ENCODE assay signal across 1 cellular context in the genomic region with DNA sequence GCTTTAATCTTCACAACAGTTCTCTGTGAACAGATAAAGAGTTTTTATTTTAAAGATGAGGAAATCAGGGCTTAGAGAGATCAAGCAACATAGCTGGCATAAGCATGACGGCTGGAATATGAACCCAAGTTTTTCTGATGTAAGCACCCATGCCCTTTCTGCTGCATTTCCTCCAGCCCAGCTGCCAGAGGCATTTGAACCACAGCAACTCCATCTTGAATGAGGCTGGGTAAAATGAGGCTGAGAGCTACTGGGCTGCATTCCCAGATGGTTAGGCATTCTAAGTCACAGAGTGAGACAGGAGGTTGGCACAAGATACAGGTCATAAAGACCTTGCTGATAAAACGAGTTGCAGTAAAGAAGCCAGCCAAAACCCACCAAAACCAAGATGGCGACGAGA.
A peak's percentile ranks its signal among the peaks of the same experiment; 100 is the strongest.
TF ChIP-seq lines count a peak whose summit lies in the region.

No MANE protein-coding gene starts in this region.

TF ChIP-seq in K562, 482 proteins besides CTCF, POLR2A, EP300 and RAD21 (continued from another document and continues in another):
- no peak for TF ChIP-seq CUX1 (CRISPR knock-in tag; IDR thresholded peaks at IDR 0.05)
- TF ChIP-seq ZBTB1 (CRISPR knock-in tag; IDR thresholded peaks at IDR 0.05; ENCODE audit: borderline replicate concordance, low read depth) = no peak
- no peak for TF ChIP-seq CEBPZ (IDR thresholded peaks at IDR 0.05; ENCODE audit: borderline replicate concordance, low read depth, low read length)
- no peak for TF ChIP-seq ATF3 (IDR thresholded peaks at IDR 0.05)
- TF ChIP-seq ATF3 (CRISPR knock-in tag; conservative IDR thresholded peaks at IDR 0.05) = no peak
- TF ChIP-seq PTBP1 (IDR thresholded peaks at IDR 0.05; ENCODE audit: low read depth, low read length) = no peak
- TF ChIP-seq, protein P1, sequence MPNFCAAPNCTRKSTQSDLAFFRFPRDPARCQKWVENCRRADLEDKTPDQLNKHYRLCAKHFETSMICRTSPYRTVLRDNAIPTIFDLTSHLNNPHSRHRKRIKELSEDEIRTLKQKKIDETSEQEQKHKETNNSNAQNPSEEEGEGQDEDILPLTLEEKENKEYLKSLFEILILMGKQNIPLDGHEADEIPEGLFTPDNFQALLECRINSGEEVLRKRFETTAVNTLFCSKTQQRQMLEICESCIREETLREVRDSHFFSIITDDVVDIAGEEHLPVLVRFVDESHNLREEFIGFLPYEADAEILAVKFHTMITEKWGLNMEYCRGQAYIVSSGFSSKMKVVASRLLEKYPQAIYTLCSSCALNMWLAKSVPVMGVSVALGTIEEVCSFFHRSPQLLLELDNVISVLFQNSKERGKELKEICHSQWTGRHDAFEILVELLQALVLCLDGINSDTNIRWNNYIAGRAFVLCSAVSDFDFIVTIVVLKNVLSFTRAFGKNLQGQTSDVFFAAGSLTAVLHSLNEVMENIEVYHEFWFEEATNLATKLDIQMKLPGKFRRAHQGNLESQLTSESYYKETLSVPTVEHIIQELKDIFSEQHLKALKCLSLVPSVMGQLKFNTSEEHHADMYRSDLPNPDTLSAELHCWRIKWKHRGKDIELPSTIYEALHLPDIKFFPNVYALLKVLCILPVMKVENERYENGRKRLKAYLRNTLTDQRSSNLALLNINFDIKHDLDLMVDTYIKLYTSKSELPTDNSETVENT (CRISPR knock-in tag; IDR thresholded peaks at IDR 0.05) = no peak
- no peak for TF ChIP-seq SETDB1 (IDR thresholded peaks at IDR 0.05; ENCODE audit: low read length)
- TF ChIP-seq, protein P2, sequence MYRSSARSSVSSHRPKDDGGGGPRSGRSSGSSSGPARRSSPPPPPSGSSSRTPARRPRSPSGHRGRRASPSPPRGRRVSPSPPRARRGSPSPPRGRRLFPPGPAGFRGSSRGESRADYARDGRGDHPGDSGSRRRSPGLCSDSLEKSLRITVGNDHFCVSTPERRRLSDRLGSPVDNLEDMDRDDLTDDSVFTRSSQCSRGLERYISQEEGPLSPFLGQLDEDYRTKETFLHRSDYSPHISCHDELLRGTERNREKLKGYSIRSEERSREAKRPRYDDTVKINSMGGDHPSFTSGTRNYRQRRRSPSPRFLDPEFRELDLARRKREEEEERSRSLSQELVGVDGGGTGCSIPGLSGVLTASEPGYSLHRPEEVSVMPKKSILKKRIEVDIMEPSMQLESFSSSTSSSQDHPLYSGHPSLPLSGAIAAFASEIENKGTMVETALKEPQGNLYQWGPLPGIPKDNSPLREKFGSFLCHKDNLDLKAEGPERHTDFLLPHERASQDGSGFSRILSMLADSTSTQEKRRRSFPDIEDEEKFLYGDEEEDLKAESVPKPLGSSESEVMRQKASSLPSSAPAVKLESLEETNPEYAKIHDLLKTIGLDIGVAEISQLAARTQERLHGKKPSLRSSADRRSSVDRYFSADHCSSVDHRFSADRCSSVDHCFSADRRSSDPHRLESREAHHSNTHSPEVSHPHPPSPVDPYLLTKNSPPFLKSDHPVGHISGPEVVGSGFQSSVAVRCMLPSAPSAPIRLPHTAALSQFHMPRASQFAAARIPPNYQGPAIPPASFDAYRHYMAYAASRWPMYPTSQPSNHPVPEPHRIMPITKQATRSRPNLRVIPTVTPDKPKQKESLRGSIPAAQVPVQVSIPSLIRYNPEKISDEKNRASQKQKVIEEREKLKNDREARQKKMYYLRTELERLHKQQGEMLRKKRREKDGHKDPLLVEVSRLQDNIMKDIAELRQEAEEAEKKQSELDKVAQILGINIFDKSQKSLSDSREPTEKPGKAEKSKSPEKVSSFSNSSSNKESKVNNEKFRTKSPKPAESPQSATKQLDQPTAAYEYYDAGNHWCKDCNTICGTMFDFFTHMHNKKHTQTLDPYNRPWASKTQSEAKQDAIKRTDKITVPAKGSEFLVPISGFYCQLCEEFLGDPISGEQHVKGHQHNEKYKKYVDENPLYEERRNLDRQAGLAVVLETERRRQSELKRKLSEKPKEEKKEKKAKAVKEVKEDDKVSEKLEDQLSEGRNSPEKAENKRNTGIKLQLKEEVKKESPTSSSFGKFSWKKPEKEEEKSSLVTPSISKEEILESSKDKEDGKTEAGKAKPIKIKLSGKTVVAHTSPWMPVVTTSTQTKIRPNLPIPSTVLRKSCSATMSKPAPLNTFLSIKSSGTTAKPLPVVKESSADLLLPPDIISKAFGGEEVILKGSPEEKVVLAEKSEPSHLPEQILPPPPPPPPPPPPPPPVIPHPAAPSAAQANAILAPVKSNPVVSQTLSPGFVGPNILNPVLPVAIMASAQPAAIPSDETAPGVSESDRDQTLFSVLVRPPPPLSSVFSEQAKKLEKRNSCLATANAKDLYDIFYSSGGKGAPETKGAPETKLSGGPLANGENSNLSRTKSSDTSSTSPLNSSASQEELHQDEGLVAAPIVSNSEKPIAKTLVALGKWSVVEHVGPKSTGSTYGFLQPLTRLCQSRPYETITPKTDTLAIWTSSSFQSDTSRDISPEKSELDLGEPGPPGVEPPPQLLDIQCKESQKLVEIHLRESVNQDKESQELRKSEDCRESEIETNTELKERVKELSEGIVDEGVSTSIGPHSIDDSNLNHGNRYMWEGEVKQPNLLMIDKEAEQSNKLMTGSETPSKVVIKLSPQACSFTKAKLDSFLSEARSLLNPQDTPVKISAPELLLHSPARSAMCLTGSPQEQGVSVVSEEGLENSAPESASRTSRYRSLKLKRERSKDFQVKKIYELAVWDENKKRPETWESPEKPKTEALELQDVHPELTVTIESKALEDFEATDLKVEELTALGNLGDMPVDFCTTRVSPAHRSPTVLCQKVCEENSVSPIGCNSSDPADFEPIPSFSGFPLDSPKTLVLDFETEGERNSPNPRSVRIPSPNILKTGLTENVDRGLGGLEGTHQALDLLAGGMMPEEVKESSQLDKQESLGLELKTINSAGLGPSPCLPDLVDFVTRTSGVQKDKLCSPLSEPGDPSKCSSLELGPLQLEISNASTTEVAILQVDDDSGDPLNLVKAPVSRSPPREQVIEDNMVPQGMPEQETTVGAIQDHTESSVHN (IDR thresholded peaks at IDR 0.05; ENCODE audit: borderline replicate concordance in 1 of 2, low read depth in 1 of 2) = no peak
- TF ChIP-seq NONO (IDR thresholded peaks at IDR 0.05; ENCODE audit: low read depth in 2 of 2, low read length in 1 of 2) = no peak
- no peak for TF ChIP-seq RBBP5 (IDR thresholded peaks at IDR 0.05; ENCODE audit: borderline replicate concordance, insufficient read depth, low read length, poor library complexity, severe bottlenecking)
- no peak for TF ChIP-seq FOS (IDR thresholded peaks at IDR 0.05; ENCODE audit: extremely low read depth, insufficient read length)
- TF ChIP-seq ID3 (CRISPR knock-in tag; IDR thresholded peaks at IDR 0.05) = no peak
- 0 out of 2 replicates have a peak, but pooled peaks have one; percentile 62 for TF ChIP-seq ID3 (tag; IDR thresholded peaks at IDR 0.05)
- no peak for TF ChIP-seq RCOR1 (IDR thresholded peaks at IDR 0.05; ENCODE audit: borderline replicate concordance in 1 of 2, low read depth in 2 of 2, low read length in 2 of 2)
- TF ChIP-seq MYNN (IDR thresholded peaks at IDR 0.05) = no peak
- TF ChIP-seq MYNN (CRISPR knock-in tag; IDR thresholded peaks at IDR 0.05) = no peak
- TF ChIP-seq PTRF (tag; IDR thresholded peaks at IDR 0.05) = peak; percentile 65
- TF ChIP-seq ZBED1 (IDR thresholded peaks at IDR 0.05) = no peak
- TF ChIP-seq MEF2D (tag; conservative IDR thresholded peaks at IDR 0.05; ENCODE audit: low read depth) = peak; percentile 56; the same call in 1 of the 2 replicates
- TF ChIP-seq ZC3H11A (IDR thresholded peaks at IDR 0.05; ENCODE audit: low read depth, low read length) = no peak
- no peak for TF ChIP-seq NELFE (IDR thresholded peaks at IDR 0.05; ENCODE audit: insufficient read depth, insufficient read length)
- TF ChIP-seq YY1 (IDR thresholded peaks at IDR 0.05; ENCODE audit: borderline replicate concordance in 1 of 3, control insufficient read depth in 1 of 3, extremely low read depth in 1 of 3, insufficient read depth in 3 of 3, insufficient read length in 1 of 3, insufficient replicate concordance in 2 of 3, low read depth in 1 of 3, low read length in 2 of 3) = no peak
- TF ChIP-seq NR1H2 (CRISPR knock-in tag; IDR thresholded peaks at IDR 0.05) = no peak
- no peak for TF ChIP-seq TCFL5 (CRISPR knock-in tag; conservative IDR thresholded peaks at IDR 0.05)
- TF ChIP-seq ZNF644 (tag; IDR thresholded peaks at IDR 0.05; ENCODE audit: low read depth) = no peak
- no peak for TF ChIP-seq SMAD1 (IDR thresholded peaks at IDR 0.05; ENCODE audit: low read depth, low read length, partially characterized antibody)
- TF ChIP-seq ZMIZ1 (IDR thresholded peaks at IDR 0.05; ENCODE audit: low read depth in 2 of 2, low read length in 2 of 2) = no peak
